In the genomic region with DNA sequence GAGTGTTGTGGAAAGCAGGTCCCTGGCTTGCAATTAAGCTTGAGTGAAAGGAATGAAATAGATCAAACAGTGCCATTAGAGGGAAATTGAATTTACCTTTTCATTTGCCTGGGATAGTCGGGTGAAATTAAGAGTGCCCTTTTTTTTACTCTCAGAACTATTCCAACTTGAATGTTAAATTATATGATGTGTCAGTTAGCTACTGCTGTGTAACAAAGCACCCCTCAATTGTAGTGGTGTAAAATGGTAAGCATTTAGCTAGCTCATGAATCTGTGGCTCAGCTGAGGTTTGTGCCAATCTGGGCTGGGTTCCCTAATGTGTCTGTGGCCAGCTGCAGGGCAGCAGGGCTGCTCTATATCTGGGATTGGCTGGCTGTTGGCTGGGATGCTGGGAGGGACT, we compare ENCODE assay signal across 33 cellular contexts.
"Had no signal": no experiment of that assay in that cellular context is flagged by ENCODE, and none has a peak within 500 bp of the region (broad histone marks: within the 10 kb centered on the region; RNA-seq: fewer than 3 reads in every experiment).

No MANE protein-coding gene starts in this region.

- DNase-seq: activated effector memory CD4-positive, alpha-beta T cell treated with anti-CD3 and anti-CD28 coated beads, Interleukin-2, amount 50 U/mL, for 16 hours; activated effector memory CD4-positive, alpha-beta T cell treated with Interleukin-2 at 50 U/mL for 16 hours; activated gamma-delta T cell; activated gamma-delta T cell treated with Interleukin-2 at 50 U/mL for 16 hours; activated naive CD4-positive, alpha-beta T cell; activated naive CD4-positive, alpha-beta T cell treated with anti-CD3 and anti-CD28 coated beads for 36 hours; activated naive CD4-positive, alpha-beta T cell treated with anti-CD3 and anti-CD28 coated beads, Interleukin-2, amount 10 ng/mL, durations not matched to agents 7 days and 5 days; activated naive CD4-positive, alpha-beta T cell treated with anti-CD3 and anti-CD28 coated beads, Interleukin-2, amount 50 U/mL, for 16 hours; activated naive CD4-positive, alpha-beta T cell treated with Interleukin-2 at 50 U/mL for 16 hours; activated naive CD8-positive, alpha-beta T cell treated with anti-CD3 and anti-CD28 coated beads for 36 hours; activated naive CD8-positive, alpha-beta T cell treated with anti-CD3 and anti-CD28 coated beads, Interleukin-2, amount 10 ng/mL, durations not matched to agents 7 days and 5 days; activated naive CD8-positive, alpha-beta T cell treated with anti-CD3 and anti-CD28 coated beads, Interleukin-2, amount 50 U/mL, for 24 hours; activated T-cell treated with anti-CD3 and anti-CD28 coated beads, Interleukin-2, amount 50 U/mL, for 24 hours; activated T-cell treated with anti-CD3 and anti-CD28 coated beads, Interleukin-2, amount 50 U/mL, for 4 hours; activated T-cell treated with anti-CD3 and anti-CD28 coated beads, Interleukin-2, amount 50 U/mL, for 48 hours; activated T-cell treated with anti-CD3 and anti-CD28 coated beads, Interleukin-2, amount 50 U/mL, for 72 hours; adrenal gland; amniotic stem cell; amygdala; anterior cingulate cortex; aorta; body of pancreas; brain microvascular endothelial cell; caudate nucleus; central memory CD4-positive, alpha-beta T cell; cerebellar nuclear complex had no signal

- H3K9me3 ChIP-seq: adrenal gland, ascending aorta, breast epithelium had no signal

- ATAC-seq: activated naive CD4-positive, alpha-beta T cell treated with anti-CD3 and anti-CD28 coated beads, Interleukin-2, amount 50 U/mL, for 72 hours; activated naive CD8-positive, alpha-beta T cell treated with anti-CD3 and anti-CD28 coated beads, Interleukin-2, amount 50 U/mL, for 24 hours; activated T-cell treated with anti-CD3 and anti-CD28 coated beads, Interleukin-2, amount 50 U/mL, for 4 hours; activated T-cell treated with anti-CD3 and anti-CD28 coated beads, Interleukin-2, amount 50 U/mL, for 72 hours; activated T-helper 17 cell treated with anti-CD3 and anti-CD28 coated beads, Interleukin-2, amount 50 U/mL, for 72 hours; body of pancreas had no signal

- FAIRE-seq: astrocyte, bronchial epithelial cell had no signal

- H3K36me3 ChIP-seq: adrenal gland, ascending aorta, brain microvascular endothelial cell, breast epithelium, cardiac muscle cell had no signal

- H3K4me1 ChIP-seq: adrenal gland, body of pancreas, breast epithelium had no signal

- H3K27ac ChIP-seq: adrenal gland, ascending aorta, body of pancreas, brain microvascular endothelial cell, breast epithelium, cardiac muscle cell had no signal

- H3K4me3 ChIP-seq: adrenal gland, ascending aorta, body of pancreas, breast epithelium, cardiac muscle cell had no signal
